Comparison of ENCODE assay signal across 10 cellular contexts in the genomic region with DNA sequence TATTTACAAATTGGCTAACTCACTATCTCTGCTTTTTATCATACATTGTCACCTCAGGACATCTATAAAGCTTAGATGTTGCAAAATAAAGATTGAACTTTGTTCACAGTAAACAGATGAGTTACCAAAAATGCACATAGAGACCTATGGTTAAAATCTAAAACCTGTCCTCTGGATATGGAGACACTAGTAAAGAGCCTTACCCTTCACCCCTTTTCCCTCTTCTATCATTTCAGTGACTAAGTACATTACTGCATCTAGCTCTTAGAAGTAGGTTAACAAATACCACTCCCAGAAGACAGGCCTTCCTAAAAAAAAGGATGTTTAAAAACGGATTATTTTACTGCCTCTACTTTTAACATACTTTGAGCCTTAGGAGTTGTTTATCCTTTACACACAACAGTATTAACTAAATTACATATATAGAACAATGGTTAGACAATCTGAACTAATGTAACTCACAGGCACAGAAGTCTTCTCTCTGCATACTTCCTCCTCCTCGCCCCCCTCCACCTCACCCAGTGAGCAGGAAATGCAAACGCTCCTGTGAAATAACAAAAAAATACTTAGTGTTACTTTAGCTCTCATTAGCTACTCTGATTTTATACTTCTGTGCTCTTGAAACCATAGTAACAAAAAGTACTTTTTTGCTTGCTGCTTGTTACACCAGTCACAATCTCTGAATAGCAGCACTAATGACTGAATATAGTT. TPM values are rescaled to one million over a fixed set of nuclear protein-coding genes. Genes with fewer than 3 reads are reported as not detected.
DNase-seq lines count a peak whose midpoint lies in the region; ATAC-seq and TF ChIP-seq lines count a peak whose summit lies in the region.
"Had no signal": no experiment of that assay in that cellular context is flagged by ENCODE, and none has a peak within 500 bp of the region (broad histone marks: within the 10 kb centered on the region; RNA-seq: fewer than 3 reads in every experiment).

No MANE protein-coding gene starts in this region.

- H3K4me3 Mint-ChIP-seq in activated naive CD8-positive, alpha-beta T cell treated with anti-CD3 and anti-CD28 coated beads, Interleukin-2, amount 10 ng/mL, durations not matched to agents 7 days and 5 days, result no peak overlapping the region

- no peaks in the 10 kb centered on the region for H3K9me3 Mint-ChIP-seq in activated naive CD8-positive, alpha-beta T cell treated with anti-CD3 and anti-CD28 coated beads, Interleukin-2, amount 10 ng/mL, durations not matched to agents 7 days and 5 days

- ATAC-seq in activated naive CD8-positive, alpha-beta T cell treated with anti-CD3 and anti-CD28 coated beads, Interleukin-2, amount 10 ng/mL, durations not matched to agents 7 days and 5 days (ENCODE audit: low read depth), result peak; percentile 61
- ATAC-seq in HG03196 (IDR thresholded peaks at IDR 0.05; ENCODE audit: unreplicated experiment), result no peak
- no peak for ATAC-seq in aorta (ENCODE audit: low FRiP score)
- ATAC-seq in HG02852 (IDR thresholded peaks at IDR 0.05; ENCODE audit: unreplicated experiment), result no peak

- 39 to 51% methylated on average over 3 of the region's 3 CpGs for WGBS in aorta, 2 donors

- H3K27me3 ChIP-seq in aorta (ENCODE audit: control insufficient read depth in 1 of 2, insufficient read depth in 2 of 2, low read length in 1 of 2), result no peaks in the 10 kb centered on the region

- no peaks in the 10 kb centered on the region for H3K27me3 Mint-ChIP-seq in activated naive CD8-positive, alpha-beta T cell treated with anti-CD3 and anti-CD28 coated beads, Interleukin-2, amount 10 ng/mL, durations not matched to agents 7 days and 5 days

- peaks cover 20% of the 10 kb centered on the region for H3K36me3 Mint-ChIP-seq in activated naive CD8-positive, alpha-beta T cell treated with anti-CD3 and anti-CD28 coated beads, Interleukin-2, amount 10 ng/mL, durations not matched to agents 7 days and 5 days

- peaks cover 0 to 12% of the 10 kb centered on the region in 2 donors for H3K4me1 ChIP-seq in aorta (ENCODE audit: control insufficient read depth in 1 of 2, insufficient read depth in 2 of 2, low read length in 2 of 2)

- no peak overlapping the region for H3K27ac ChIP-seq in aorta (ENCODE audit: low read depth in 1 of 2, low read length in 2 of 2)
- H3K27ac ChIP-seq: C4-2B had no signal

- H3K27ac Mint-ChIP-seq in activated naive CD8-positive, alpha-beta T cell treated with anti-CD3 and anti-CD28 coated beads, Interleukin-2, amount 10 ng/mL, durations not matched to agents 7 days and 5 days, result no peak overlapping the region

- intact Hi-C loops in aorta (cut with DNase I), result no loop called here

- H3K36me3 ChIP-seq in aorta (ENCODE audit: control insufficient read depth in 1 of 2, insufficient read depth in 2 of 2, low read length in 1 of 2), result no peaks in the 10 kb centered on the region

- no peaks in the 10 kb centered on the region for H3K9me3 ChIP-seq in aorta (ENCODE audit: control insufficient read depth, low read length)

- POLR2A ChIA-PET in activated naive CD8-positive, alpha-beta T cell treated with anti-CD3 and anti-CD28 coated beads, Interleukin-2, amount 10 ng/mL, durations not matched to agents 7 days and 5 days (lab: Charles Lee), result interaction anchor here (1.0 kb wide), 1 partner anchor 10 kb away, joined by 3 read pairs; no protein-coding TSS in a partner anchor

- peaks cover 21% of the 10 kb centered on the region for H3K4me1 Mint-ChIP-seq in activated naive CD8-positive, alpha-beta T cell treated with anti-CD3 and anti-CD28 coated beads, Interleukin-2, amount 10 ng/mL, durations not matched to agents 7 days and 5 days

- peak; percentile 15 for DNase-seq in stimulated activated CD8-positive, alpha-beta memory T cell treated with anti-CD3 and anti-CD28 coated beads, Interleukin-12 subunit alpha, Interleukin-12 subunit beta, amount 100 ng/mL, for 1 hour (ENCODE audit: low read depth)
- no peak for DNase-seq in stimulated activated CD8-positive, alpha-beta memory T cell treated with anti-CD3 and anti-CD28 coated beads, Interleukin-4, amount 100 ng/mL, for 48 hours
- no peak for DNase-seq in activated naive CD8-positive, alpha-beta T cell treated with anti-CD3 and anti-CD28 coated beads, Interleukin-2, amount 10 ng/mL, durations not matched to agents 7 days and 5 days
- DNase-seq in kidney tubule cell (ENCODE audit: low spot score) (peak; percentile 7), erythroblast (lab: John Stamatoyannopoulos, UW) (no peak), aorta (no peak)
- DNase-seq: hypothalamus had no signal

- TF ChIP-seq POLR2A in erythroblast (IDR thresholded peaks at IDR 0.05; ENCODE audit: low read length), result no peak

- H3K4me3 ChIP-seq in aorta (ENCODE audit: low read length in 2 of 2), result no peak overlapping the region

RNA-seq across cellular contexts. Expression of gene IREB2, which starts 23.3 kb away (rescaled TPM):
- 10 to 100 TPM; 60.6 to 61.4 TPM for total RNA-seq in activated naive CD8-positive, alpha-beta T cell treated with anti-CD3 and anti-CD28 coated beads, Interleukin-2, amount 10 ng/mL, durations not matched to agents 7 days and 5 days
- 10 to 100 TPM; 33.9 to 49.4 TPM for total RNA-seq in aorta
- 10 to 100 TPM in 1 of 2 donors, 1 to 10 TPM in 1; 7.9 to 10.1 TPM for polyA plus RNA-seq in aorta

RNA-seq across cellular contexts. Expression of gene HYKK, which starts 46.1 kb away (rescaled TPM):
- 1 to 10 TPM; 1.6 to 2.4 TPM for total RNA-seq in activated naive CD8-positive, alpha-beta T cell treated with anti-CD3 and anti-CD28 coated beads, Interleukin-2, amount 10 ng/mL, durations not matched to agents 7 days and 5 days
- 1 to 10 TPM; 4.5 to 8.0 TPM for total RNA-seq in aorta
- 1 to 10 TPM in 1 of 2 donors, under 1 TPM in 1; 0.88 to 8.6 TPM for polyA plus RNA-seq in aorta

Comparison
In these comparisons a context has a peak if more than half of its experiments do, and no peak if none do; other contexts are left out.
1. DNase-seq: peak in stimulated activated CD8-positive, alpha-beta memory T cell treated with anti-CD3 and anti-CD28 coated beads, Interleukin-12 subunit alpha, Interleukin-12 subunit beta, amount 100 ng/mL, for 1 hour (single experiment) and kidney tubule cell (single experiment); none in stimulated activated CD8-positive, alpha-beta memory T cell treated with anti-CD3 and anti-CD28 coated beads, Interleukin-4, amount 100 ng/mL, for 48 hours (single experiment), activated naive CD8-positive, alpha-beta T cell treated with anti-CD3 and anti-CD28 coated beads, Interleukin-2, amount 10 ng/mL, durations not matched to agents 7 days and 5 days (single experiment), erythroblast (0 of 2) and aorta (0 of 2).